Comparison of ENCODE assay signal across 31 cellular contexts in genomic region chr11:92342886-92343285, GRCh38.
"Had no signal": no experiment of that assay in that cellular context is flagged by ENCODE, and none has a peak within 500 bp of the region (broad histone marks: within the 10 kb centered on the region; RNA-seq: fewer than 3 reads in every experiment).

No MANE protein-coding gene starts in this region.

- H3K4me1 Mint-ChIP-seq: naive thymus-derived CD4-positive, alpha-beta T cell; stimulated activated memory B cell treated with anti-CD40 and anti-IgM and Interleukin-4, amounts not matched to agents 10 μg/mL and 1 μg/mL and 100 μg/mL, for 72 hours had no signal

- ATAC-seq: esophagus mucosa; foreskin keratinocyte; gastroesophageal sphincter; heart left ventricle; left cardiac atrium; left lung; naive thymus-derived CD4-positive, alpha-beta T cell; psoas muscle; right cardiac atrium; stimulated activated memory B cell treated with anti-CD40 and anti-IgM and Interleukin-4, amounts not matched to agents 10 μg/mL and 1 μg/mL and 100 μg/mL, for 72 hours; stimulated activated naive CD8-positive, alpha-beta T cell treated with anti-CD3 and anti-CD28 coated beads, Interleukin-15, Interleukin-2, amounts not matched to agents 100 U/mL and 50 U/mL, for 24 hours had no signal

- H3K36me3 Mint-ChIP-seq: naive thymus-derived CD4-positive, alpha-beta T cell; stimulated activated memory B cell treated with anti-CD40 and anti-IgM and Interleukin-4, amounts not matched to agents 10 μg/mL and 1 μg/mL and 100 μg/mL, for 72 hours had no signal

- H3K4me3 Mint-ChIP-seq: dendritic cell treated with granulocyte-macrophage colony-stimulating factor and Interleukin-4, amounts not matched to agents 40 ng/mL and 50 ng/mL, for 4 days; endodermal cell; naive thymus-derived CD4-positive, alpha-beta T cell; nephron progenitor cell; stimulated activated memory B cell treated with anti-CD40 and anti-IgM and Interleukin-4, amounts not matched to agents 10 μg/mL and 1 μg/mL and 100 μg/mL, for 72 hours; type B pancreatic cell had no signal

- H3K27me3 Mint-ChIP-seq: dendritic cell treated with granulocyte-macrophage colony-stimulating factor and Interleukin-4, amounts not matched to agents 40 ng/mL and 50 ng/mL, for 4 days; stimulated activated memory B cell treated with anti-CD40 and anti-IgM and Interleukin-4, amounts not matched to agents 10 μg/mL and 1 μg/mL and 100 μg/mL, for 72 hours had no signal

- H3K27ac Mint-ChIP-seq: dendritic cell treated with granulocyte-macrophage colony-stimulating factor and Interleukin-4, amounts not matched to agents 40 ng/mL and 50 ng/mL, for 4 days; endodermal cell; naive thymus-derived CD4-positive, alpha-beta T cell; nephron progenitor cell; stimulated activated memory B cell treated with anti-CD40 and anti-IgM and Interleukin-4, amounts not matched to agents 10 μg/mL and 1 μg/mL and 100 μg/mL, for 72 hours; type B pancreatic cell had no signal

- H3K4me3 ChIP-seq: colonic mucosa, gastroesophageal sphincter, heart left ventricle, hepatocyte, left lung, ovary, psoas muscle, sigmoid colon, skin epidermis, spleen, testis, tibial artery had no signal

- FAIRE-seq: kidney had no signal

- H3K27ac ChIP-seq: colonic mucosa, epithelial cell of prostate, foreskin keratinocyte, gastroesophageal sphincter, heart left ventricle, hepatocyte, left lung, ovary, psoas muscle, sigmoid colon, skin epidermis, spleen, testis, tibial artery had no signal

- H3K4me2 ChIP-seq: hepatocyte had no signal

- H3K9me3 Mint-ChIP-seq: dendritic cell treated with granulocyte-macrophage colony-stimulating factor and Interleukin-4, amounts not matched to agents 40 ng/mL and 50 ng/mL, for 4 days; endodermal cell; nephron progenitor cell; type B pancreatic cell had no signal

- H3K4me1 ChIP-seq: colonic mucosa, foreskin keratinocyte, gastroesophageal sphincter, heart left ventricle, left lung, psoas muscle, sigmoid colon, spleen, testis had no signal

- H3K9me3 ChIP-seq: colonic mucosa, gastroesophageal sphincter, heart left ventricle, left lung, ovary, psoas muscle, sigmoid colon, spleen, testis, tibial artery had no signal

- DNase-seq: colonic mucosa; effector CD8-positive, alpha-beta T cell; endodermal cell; foreskin keratinocyte; heart left ventricle; kidney; left cardiac atrium; left lung; mesenchymal stem cell; midbrain; naive thymus-derived CD4-positive, alpha-beta T cell; nephron progenitor cell; occipital lobe; ovary; posterior cingulate gyrus; psoas muscle; right cardiac atrium; sigmoid colon; spleen; stimulated activated CD4-positive, alpha-beta T cell treated with anti-CD3 and anti-CD28 coated beads, Interleukin-4, amount 100 ng/mL, for 4 hours; stimulated activated naive CD8-positive, alpha-beta T cell treated with anti-CD3 and anti-CD28 coated beads, Interleukin-15, Interleukin-2, amounts not matched to agents 100 U/mL and 50 U/mL, for 24 hours; testis; tibial artery had no signal
